ENCODE assay signal across 8 cellular contexts in the genomic region with DNA sequence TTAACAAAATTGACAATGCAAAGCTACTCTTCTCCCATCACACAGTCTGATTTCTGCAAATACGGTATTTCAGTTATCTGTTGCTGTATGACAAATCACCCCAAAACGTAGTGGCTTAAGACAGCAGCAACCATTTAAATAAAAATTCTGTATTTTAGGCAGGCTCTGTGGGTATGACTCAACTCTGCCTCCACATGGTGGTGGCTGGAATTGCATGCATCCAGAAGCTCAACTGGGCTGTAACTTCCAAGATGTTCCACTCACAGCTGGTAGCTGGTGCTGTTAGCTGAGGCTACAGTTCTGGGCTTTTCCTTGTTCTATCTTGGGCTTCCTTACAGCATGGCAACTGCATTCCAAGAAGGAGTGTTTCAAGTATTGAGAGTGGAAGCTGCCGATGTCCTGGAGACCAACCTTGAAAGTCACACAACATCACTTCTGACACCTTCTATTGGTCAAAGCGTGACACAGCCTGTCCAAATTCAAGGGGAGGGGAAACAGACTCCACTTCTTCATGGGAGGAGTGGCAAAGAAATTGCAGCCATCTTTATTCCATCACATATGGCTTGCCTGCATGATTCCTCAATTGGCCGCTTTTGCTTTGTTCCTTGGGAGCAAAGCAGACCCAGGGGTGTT. TPM values are rescaled to one million over a fixed set of nuclear protein-coding genes. Genes with fewer than 3 reads are reported as not detected.
DNase-seq lines count a peak whose midpoint lies in the region; ATAC-seq and TF ChIP-seq lines count a peak whose summit lies in the region.

No MANE protein-coding gene starts in this region.

- TF ChIP-seq CTCF in fibroblast of villous mesenchyme (IDR thresholded peaks at IDR 0.05; ENCODE audit: insufficient read depth, low read depth, low read length) = peak; percentile 85

- DNase-seq in GM03348 (ENCODE audit: low spot score) (peak; percentile 43), NCI-H82 (lab: John Stamatoyannopoulos, UW) (peak; percentile 77), activated T-cell treated with anti-CD3 and anti-CD28 coated beads for 1 hour (ENCODE audit: low read depth) (peak; percentile 57), fibroblast of villous mesenchyme (ENCODE audit: low read depth) (peak; percentile 33), NCI-H2029 (lab: John Stamatoyannopoulos, UW) (no peak), ureter (ENCODE audit: low spot score) (no peak)
- peak; percentile 33 to 56 for DNase-seq in stimulated activated CD4-positive, alpha-beta T cell treated with anti-CD3 and anti-CD28 coated beads, Interleukin-15, amount 100 ng/mL, for 48 hours (ENCODE audit: low read depth in 2 of 2)

- ATAC-seq in HG03432 (IDR thresholded peaks at IDR 0.05; ENCODE audit: unreplicated experiment) = no peak

- no peak overlapping the region for H3K4me3 ChIP-seq in fibroblast of villous mesenchyme (ENCODE audit: low read depth, low read length)

RNA-seq across cellular contexts. Expression of gene TULP1, which starts 39.7 kb away (rescaled TPM):
- total RNA-seq in fibroblast of villous mesenchyme = not detected in 2 replicates
- 0.83 TPM for total RNA-seq in ureter

RNA-seq across cellular contexts. Expression of gene TEAD3, which starts 55.5 kb away (rescaled TPM):
- total RNA-seq in fibroblast of villous mesenchyme (23.7 and 27.1 TPM in 2 replicates), ureter (60.3 TPM)

Comparison
In these comparisons a context has a peak if more than half of its experiments do, and no peak if none do; other contexts are left out.
1. DNase-seq: peak in GM03348 (single experiment), NCI-H82 (single experiment), activated T-cell treated with anti-CD3 and anti-CD28 coated beads for 1 hour (single experiment), fibroblast of villous mesenchyme (single experiment) and stimulated activated CD4-positive, alpha-beta T cell treated with anti-CD3 and anti-CD28 coated beads, Interleukin-15, amount 100 ng/mL, for 48 hours (2 of 2); none in NCI-H2029 (single experiment) and ureter (single experiment).